Comparison of ENCODE assay signal across 12 cellular contexts in genomic region chr4:4344915-4345527, GRCh38. TPM values are rescaled to one million over a fixed set of nuclear protein-coding genes. Genes with fewer than 3 reads are reported as not detected.
A peak's percentile ranks its signal among the peaks of the same experiment; 100 is the strongest.
DNase-seq lines count a peak whose midpoint lies in the region; ATAC-seq and TF ChIP-seq lines count a peak whose summit lies in the region.
"Had no signal": no experiment of that assay in that cellular context is flagged by ENCODE, and none has a peak within 500 bp of the region (broad histone marks: within the 10 kb centered on the region; RNA-seq: fewer than 3 reads in every experiment).

No MANE protein-coding gene starts in this region.

- no peak overlapping the region for H4K91ac ChIP-seq in IMR-90 (ENCODE audit: insufficient read depth, low read depth, low read length)

- no peaks in the 10 kb centered on the region for H3K9me1 ChIP-seq in IMR-90 (ENCODE audit: insufficient read depth, low read length)

- no peak overlapping the region for H3K4ac ChIP-seq in IMR-90 (ENCODE audit: low read depth, low read length)

- no peak overlapping the region for H2AFZ ChIP-seq in IMR-90 (replicated peaks; ENCODE audit: low read length, poor library complexity)

- no TSS peak for BruUV-seq in IMR-90 (replicated peaks; lab: Mats Ljungman, UMichigan)

- dilution Hi-C loops in IMR-90 (cut with HindIII; ENCODE audit: low sequenced_read_pairs, unreplicated experiment), result no loop called here

- H3K36me3 ChIP-seq in DOHH2 (ENCODE audit: control insufficient read depth, low read length) (peaks cover 6% of the 10 kb centered on the region), IMR-90 (ENCODE audit: control insufficient read depth, insufficient read depth, low read length) (no peaks in the 10 kb centered on the region), SJCRH30 (no peaks in the 10 kb centered on the region)

- H4K20me1 ChIP-seq in DOHH2 (ENCODE audit: control insufficient read depth, insufficient read depth, low read depth, low read length) (no peaks in the 10 kb centered on the region), IMR-90 (ENCODE audit: insufficient read depth, low read length) (no peaks in the 10 kb centered on the region)

- H3K18ac ChIP-seq in IMR-90 (ENCODE audit: low read depth, low read length), result no peak overlapping the region

- H3K79me1 ChIP-seq in IMR-90 (ENCODE audit: low read depth in 1 of 2, low read length in 2 of 2), result no peaks in the 10 kb centered on the region

- WGBS in IMR-90 (ENCODE audit: extremely low coverage in 2 of 2, insufficient read length in 1 of 2), 2 experiments, result 87% methylated on average over 8 of the region's 14 CpGs; no CpG with 5 or more reads in 1 of the 2 experiments

- H3K27ac ChIP-seq in DOHH2 (ENCODE audit: low read depth, low read length) (peak overlapping the region; percentile 90), IMR-90 (ENCODE audit: insufficient read depth, low read length) (no peak overlapping the region), SJCRH30 (no peak overlapping the region)

- H3K9me2 ChIP-seq in DOHH2 (replicated peaks; ENCODE audit: control insufficient read depth, low read length), result no peaks in the 10 kb centered on the region

- H2AK9ac ChIP-seq in IMR-90 (replicated peaks; ENCODE audit: low read depth, low read length, poor library complexity), result no peak overlapping the region

- peak overlapping the region; percentile 56 for H3K4me3 ChIP-seq in DOHH2 (ENCODE audit: low read length)
- H3K4me3 ChIP-seq in IMR-90 (ENCODE audit: insufficient read depth, low read depth, low read length), result no peak overlapping the region
- H3K4me3 ChIP-seq in SJCRH30, result no peak overlapping the region

- no peak overlapping the region for H3K56ac ChIP-seq in IMR-90 (ENCODE audit: extremely low read depth, insufficient read depth, low read length)

- H2BK120ac ChIP-seq in IMR-90 (ENCODE audit: low read depth, low read length), result no peak overlapping the region

- peak overlapping the region; percentile 69 for H3K4me2 ChIP-seq in DOHH2 (ENCODE audit: low read length)
- no peak overlapping the region for H3K4me2 ChIP-seq in IMR-90 (ENCODE audit: low read depth, low read length)

- H4K5ac ChIP-seq in IMR-90 (ENCODE audit: low read depth, low read length), result no peak overlapping the region

- TF ChIP-seq CTCF in DOHH2 (IDR thresholded peaks at IDR 0.05; ENCODE audit: low read depth, low read length, poor library complexity, severe bottlenecking) (no peak), IMR-90 (conservative IDR thresholded peaks at IDR 0.05; ENCODE audit: low read depth, low read length) (no peak)

- CTCF ChIA-PET in IMR-90 (lab: Yijun Ruan, JAX), result interaction anchor here (3.4 kb wide), 1 partner anchor 85 kb away, joined by 7 read pairs; no protein-coding TSS in a partner anchor

- no peak overlapping the region for H3K14ac ChIP-seq in IMR-90 (replicated peaks; ENCODE audit: low read depth, low read length)

- H2BK5ac ChIP-seq in IMR-90 (ENCODE audit: low read depth, low read length, poor library complexity, severe bottlenecking), result no peak overlapping the region

- H3K9me3 ChIP-seq in DOHH2 (ENCODE audit: control insufficient read depth, insufficient read depth, low read length) (peaks cover 5% of the 10 kb centered on the region; the same call in 1 of the 2 replicates), IMR-90 (ENCODE audit: control insufficient read depth, insufficient read depth, low read length) (no peaks in the 10 kb centered on the region), SJCRH30 (replicated peaks) (no peaks in the 10 kb centered on the region)

- no peak for DNase-seq in IMR-90
- DNase-seq in SJCRH30, result no peak
- DNase-seq in NCI-H1694 treated with DMSO at 0.1 percent for 48 hours (lab: John Stamatoyannopoulos, UW), result no peak
- DNase-seq in hippocampal formation (lab: John Stamatoyannopoulos, UW), result no peak
- no peak for DNase-seq in NCI-H69 (lab: John Stamatoyannopoulos, UW)
- DNase-seq: activated T-cell treated with anti-CD3 and anti-CD28 coated beads, Interleukin-2, amount 50 U/mL, for 24 hours; KG1; NCI-H524 treated with DMSO at 0.1 percent for 48 hours; T-helper 17 cell had no signal

- H3K23ac ChIP-seq in IMR-90 (ENCODE audit: low read depth, low read length), result no peak overlapping the region

- POLR2A ChIA-PET in IMR-90 (lab: Charles Lee; ENCODE audit: unreplicated experiment), result no interaction called here

- H3K79me2 ChIP-seq in DOHH2 (ENCODE audit: control insufficient read depth, low read length), result no peaks in the 10 kb centered on the region

- no peak overlapping the region for H3K9ac ChIP-seq in IMR-90 (ENCODE audit: low read depth, low read length)

- in situ Hi-C loops in IMR-90 (cut with MboI; ENCODE audit: low sequenced_read_pairs), result loop anchor here (5.0 kb wide), 1 partner anchor 93 kb away; no protein-coding TSS in a partner anchor

- no peak for TF ChIP-seq POLR2A in IMR-90 (IDR thresholded peaks at IDR 0.05; ENCODE audit: low read depth, low read length)

- TF ChIP-seq RAD21 in IMR-90 (IDR thresholded peaks at IDR 0.05; ENCODE audit: low read length), result no peak

- no peak overlapping the region for H4K8ac ChIP-seq in IMR-90 (ENCODE audit: low read depth in 2 of 2, low read length in 2 of 2)

- no peak overlapping the region for H2BK15ac ChIP-seq in IMR-90 (ENCODE audit: low read depth, low read length)

- H3F3A ChIP-seq in DOHH2 (ENCODE audit: control insufficient read depth, insufficient read depth), result peaks cover 14% of the 10 kb centered on the region

- peak; percentile 91 for ATAC-seq in GM19324 (IDR thresholded peaks at IDR 0.05; ENCODE audit: low FRiP score, unreplicated experiment)
- peak; percentile 87 for ATAC-seq in HG02840 (IDR thresholded peaks at IDR 0.05; ENCODE audit: low FRiP score, unreplicated experiment)
- no peak for ATAC-seq in IMR-90 (ENCODE audit: low read depth)
- ATAC-seq: T-helper 17 cell had no signal

- H3K27me3 ChIP-seq in DOHH2 (ENCODE audit: control insufficient read depth, low read length), result no peaks in the 10 kb centered on the region
- peaks cover 26% of the 10 kb centered on the region for H3K27me3 ChIP-seq in IMR-90 (ENCODE audit: control insufficient read depth, insufficient read depth, low read length)
- peaks cover 9% of the 10 kb centered on the region; the same call in 1 of the 2 replicates for H3K27me3 ChIP-seq in SJCRH30

- H2BK20ac ChIP-seq in IMR-90 (ENCODE audit: low read depth, low read length), result no peak overlapping the region

- no peak overlapping the region for H2AK5ac ChIP-seq in IMR-90 (ENCODE audit: low read depth, low read length)

- H3K4me1 ChIP-seq in DOHH2 (ENCODE audit: control insufficient read depth, low read length) (peaks cover 69% of the 10 kb centered on the region), IMR-90 (ENCODE audit: control insufficient read depth, insufficient read depth, low read length) (no peaks in the 10 kb centered on the region), SJCRH30 (no peaks in the 10 kb centered on the region)

- intact Hi-C loops in IMR-90 (cut with micrococcal nuclease), result no loop called here

TF ChIP-seq in IMR-90, 13 proteins besides CTCF, POLR2A, EP300 and RAD21:
- TF ChIP-seq MAZ (IDR thresholded peaks at IDR 0.05; ENCODE audit: borderline replicate concordance, low read depth, low read length) (no peak), NFE2L2 (IDR thresholded peaks at IDR 0.05; ENCODE audit: low read depth, low read length) (peak; percentile 50; the same call in 1 of the 2 replicates)

RNA-seq across cellular contexts. Expression of gene NSG1, which starts 41.9 kb away (rescaled TPM):
- 0.56 and 0.72 TPM in 2 replicates for total RNA-seq in IMR-90 (2012; rRNA removed)
- 0.90 and 1.6 TPM in 2 replicates for polyA plus RNA-seq in IMR-90 (2012; rRNA removed)
- 0.76 and 1.1 TPM in 2 replicates for polyA plus RNA-seq in IMR-90 (2012; cell fraction: cytosol; rRNA removed)
- 0.25 and 0.38 TPM in 2 replicates for polyA plus RNA-seq in IMR-90 (2012; cell fraction: nucleus; rRNA removed; ENCODE audit: low replicate concordance)
- not detected in 2 replicates for total RNA-seq in SJCRH30 (2014; rRNA removed; shearing (Covaris generic))

RNA-seq across cellular contexts. Expression of gene ZBTB49, which starts 55.0 kb away (rescaled TPM):
- total RNA-seq in IMR-90 (2012; rRNA removed), result 4.2 and 4.8 TPM in 2 replicates
- 3.2 TPM in 2 replicates for polyA plus RNA-seq in IMR-90 (2012; rRNA removed)
- 0.92 and 1.1 TPM in 2 replicates for polyA plus RNA-seq in IMR-90 (2012; cell fraction: cytosol; rRNA removed)
- 4.7 and 6.9 TPM in 2 replicates for polyA plus RNA-seq in IMR-90 (2012; cell fraction: nucleus; rRNA removed; ENCODE audit: low replicate concordance)
- total RNA-seq in SJCRH30 (2014; rRNA removed; shearing (Covaris generic)), result 5.8 and 5.9 TPM in 2 replicates

RNA-seq across cellular contexts. Expression of gene LYAR, which starts 55.1 kb away (rescaled TPM):
- total RNA-seq in IMR-90 (2012; rRNA removed), result 5.4 and 13.9 TPM in 2 replicates
- 7.2 and 8.2 TPM in 2 replicates for polyA plus RNA-seq in IMR-90 (2012; rRNA removed)
- polyA plus RNA-seq in IMR-90 (2012; cell fraction: cytosol; rRNA removed), result 1.4 and 3.6 TPM in 2 replicates
- polyA plus RNA-seq in IMR-90 (2012; cell fraction: nucleus; rRNA removed; ENCODE audit: low replicate concordance), result 0.60 and 3.7 TPM in 2 replicates
- total RNA-seq in SJCRH30 (2014; rRNA removed; shearing (Covaris generic)), result 58.7 and 60.2 TPM in 2 replicates
